ENCODE assay signal across 10 cellular contexts in genomic region chr9:109381011-109381729, GRCh38.
DNase-seq lines count a peak whose midpoint lies in the region; ATAC-seq and TF ChIP-seq lines count a peak whose summit lies in the region.
"Had no signal": no experiment of that assay in that cellular context is flagged by ENCODE, and none has a peak within 500 bp of the region (broad histone marks: within the 10 kb centered on the region; RNA-seq: fewer than 3 reads in every experiment).

No MANE protein-coding gene starts in this region.

- DNase-seq in GM12865 (ENCODE audit: low read depth) (peak; percentile 63), GM20000 (ENCODE audit: low spot score) (peak; percentile 44), epithelial cell of esophagus (ENCODE audit: low read depth) (peak; percentile 59), SIG-M5 treated with dmso at 0.1 percent for 504 hours (lab: John Stamatoyannopoulos, UW; ENCODE audit: unreplicated experiment) (no peak), NCI-H524 treated with DMSO at 0.1 percent for 48 hours (lab: John Stamatoyannopoulos, UW) (no peak)
- DNase-seq in activated CD4-positive, alpha-beta T cell treated with anti-CD3 and anti-CD28 coated beads for 1 hour, result no peak
- DNase-seq: COR-L47, NCI-H524 had no signal

- ATAC-seq in HG03175 (IDR thresholded peaks at IDR 0.05; ENCODE audit: unreplicated experiment) (peak; percentile 83), HG02571 (IDR thresholded peaks at IDR 0.05; ENCODE audit: unreplicated experiment) (no peak)

- H3K4me3 ChIP-seq in GM12865 (ENCODE audit: low read depth, low read length), result no peak overlapping the region
- H3K4me3 ChIP-seq in epithelial cell of esophagus (ENCODE audit: low read length), result no peak overlapping the region

- TF ChIP-seq CTCF in GM12865 (IDR thresholded peaks at IDR 0.05; ENCODE audit: insufficient read depth, low read depth, low read length, missing control alignments), result no peak
- TF ChIP-seq CTCF in GM20000 (IDR thresholded peaks at IDR 0.05; ENCODE audit: extremely low read depth, missing control alignments), result no peak
- TF ChIP-seq CTCF in epithelial cell of esophagus (IDR thresholded peaks at IDR 0.05; ENCODE audit: insufficient read depth, low read depth, low read length, missing control alignments), result no peak

Comparison
In these comparisons a context has a peak if more than half of its experiments do, and no peak if none do; other contexts are left out.
1. DNase-seq: peak in GM12865 (single experiment), GM20000 (single experiment) and epithelial cell of esophagus (single experiment); none in SIG-M5 treated with dmso at 0.1 percent for 504 hours (single experiment), NCI-H524 treated with DMSO at 0.1 percent for 48 hours (single experiment) and activated CD4-positive, alpha-beta T cell treated with anti-CD3 and anti-CD28 coated beads for 1 hour (single experiment).